In genomic region chr7:141674702-141675101, GRCh38 we compare ENCODE assay signal across 10 cellular contexts. TPM values are rescaled to one million over a fixed set of nuclear protein-coding genes. Genes with fewer than 3 reads are reported as not detected.
A peak's percentile ranks its signal among the peaks of the same experiment; 100 is the strongest.
DNase-seq lines count a peak whose midpoint lies in the region; ATAC-seq, FAIRE-seq and TF ChIP-seq lines count a peak whose summit lies in the region.
"Had no signal": no experiment of that assay in that cellular context is flagged by ENCODE, and none has a peak within 500 bp of the region (broad histone marks: within the 10 kb centered on the region; RNA-seq: fewer than 3 reads in every experiment).

No MANE protein-coding gene starts in this region.

- ATAC-seq in esophagus mucosa: peak; percentile 34
- peak in 3 of 4 donors; percentile 39 to 59 (median 56) for ATAC-seq in pancreas
- ATAC-seq in GM19351 (IDR thresholded peaks at IDR 0.05; ENCODE audit: unreplicated experiment): no peak
- no peak for ATAC-seq in activated naive CD4-positive, alpha-beta T cell treated with anti-CD3 and anti-CD28 coated beads, Interleukin-2, amount 50 U/mL, for 72 hours

- intact Hi-C loops in pancreas (cut with DNase I): no loop called here

- H3K4me3 ChIP-seq in pancreas: no peak overlapping the region

- CTCF ChIA-PET in RWPE1 (lab: Yijun Ruan, JAX): no interaction called here

- POLR2A ChIA-PET in RWPE1 (lab: Yijun Ruan, JAX; ENCODE audit: low non-redundant PET): no interaction called here

- DNase-seq in RWPE1 (ENCODE audit: low spot score) (no peak), pancreas (no peak), NCI-H2227 treated with DMSO at 0.1 percent for 48 hours (lab: John Stamatoyannopoulos, UW) (no peak)
- no peak for DNase-seq in activated naive CD4-positive, alpha-beta T cell treated with anti-CD3 and anti-CD28 coated beads, Interleukin-2, amount 50 U/mL, for 72 hours (ENCODE audit: low spot score in 2 of 2)
- DNase-seq in activated CD8-positive, alpha-beta memory T cell treated with anti-CD3 and anti-CD28 coated beads, Interleukin-2, amount 50 U/mL, for 48 hours: no peak
- DNase-seq: activated CD8-positive, alpha-beta memory T cell treated with anti-CD3 and anti-CD28 coated beads for 24 hours had no signal

- 70 to 80% methylated on average over 4 of the region's 4 CpGs for WGBS in pancreas, 2 donors

- H3K27ac ChIP-seq in RWPE1 (peak overlapping the region; percentile 86), pancreas (peak overlapping the region in 2 of 4 donors; percentile 24 to 36)

- H3K9me3 ChIP-seq in pancreas: no peaks in the 10 kb centered on the region

- H3K36me3 ChIP-seq in pancreas: no peaks in the 10 kb centered on the region

- H3K27ac Mint-ChIP-seq in activated naive CD4-positive, alpha-beta T cell treated with anti-CD3 and anti-CD28 coated beads, Interleukin-2, amount 50 U/mL, for 72 hours: peak overlapping the region in 1 of 2 donors; percentile 88

- H3K4me1 ChIP-seq in pancreas: no peaks in the 10 kb centered on the region

- H3K36me3 Mint-ChIP-seq in activated naive CD4-positive, alpha-beta T cell treated with anti-CD3 and anti-CD28 coated beads, Interleukin-2, amount 50 U/mL, for 72 hours: peaks cover 0 to 5% of the 10 kb centered on the region in 2 donors

- TF ChIP-seq CTCF in GM12872 (IDR thresholded peaks at IDR 0.05; ENCODE audit: insufficient read depth, low read depth, low read length): peak; percentile 46
- no peak; the same call in 1 of the 2 replicates for TF ChIP-seq CTCF in RWPE1 (conservative IDR thresholded peaks at IDR 0.05; ENCODE audit: low read depth)
- TF ChIP-seq CTCF in pancreas (IDR thresholded peaks at IDR 0.05): peak in 2 of 4 donors; percentile 13

- no peaks in the 10 kb centered on the region for H3K9me3 Mint-ChIP-seq in activated naive CD4-positive, alpha-beta T cell treated with anti-CD3 and anti-CD28 coated beads, Interleukin-2, amount 50 U/mL, for 72 hours

- no peak for FAIRE-seq in pancreas (lab: Jason Lieb, UNC)
- FAIRE-seq: islet of Langerhans had no signal

- no peaks in the 10 kb centered on the region for H3K27me3 ChIP-seq in pancreas

RNA-seq across cellular contexts. Expression of gene DENND11, which starts 27.3 kb away (rescaled TPM):
- total RNA-seq in esophagus mucosa (6.9 TPM), pancreas (10 to 100 TPM; 15.0 to 24.3 (median 18.4) TPM)
- 10 to 100 TPM in 1 of 2 donors, 1 to 10 TPM in 1; 5.1 to 10.9 TPM for polyA plus RNA-seq in pancreas
- total RNA-seq in activated naive CD4-positive, alpha-beta T cell treated with anti-CD3 and anti-CD28 coated beads, Interleukin-2, amount 50 U/mL, for 72 hours: 10 to 100 TPM; 21.4 to 40.1 TPM

RNA-seq across cellular contexts. Expression of gene WEE2, which starts 33.5 kb away (rescaled TPM):
- total RNA-seq in esophagus mucosa (not detected), pancreas (under 1 TPM in 2 of 6 donors, not detected in 4; 0.12 to 0.19 TPM)
- under 1 TPM in 1 of 2 donors, not detected in 1; 0.02 TPM for polyA plus RNA-seq in pancreas
- not detected for total RNA-seq in activated naive CD4-positive, alpha-beta T cell treated with anti-CD3 and anti-CD28 coated beads, Interleukin-2, amount 50 U/mL, for 72 hours

Comparison
In these comparisons a context has a peak if more than half of its experiments do, and no peak if none do; other contexts are left out.
1. ATAC-seq: peak in esophagus mucosa (single experiment) and pancreas (3 of 4); none in GM19351 (single experiment) and activated naive CD4-positive, alpha-beta T cell treated with anti-CD3 and anti-CD28 coated beads, Interleukin-2, amount 50 U/mL, for 72 hours (0 of 2).